8 cellular contexts compared by ENCODE assay signal in genomic region chr20:54103067-54103761, GRCh38. TPM values are rescaled to one million over a fixed set of nuclear protein-coding genes. Genes with fewer than 3 reads are reported as not detected.
A peak's percentile ranks its signal among the peaks of the same experiment; 100 is the strongest.
DNase-seq lines count a peak whose midpoint lies in the region; ATAC-seq and TF ChIP-seq lines count a peak whose summit lies in the region.

No MANE protein-coding gene starts in this region.

- H3K27me3 ChIP-seq in GM06990 (replicated peaks; ENCODE audit: control insufficient read depth, insufficient read depth, low read length) = no peaks in the 10 kb centered on the region

- peaks cover 36% of the 10 kb centered on the region for H3K27me3 Mint-ChIP-seq in T-helper 17 cell

- peaks cover 2% of the 10 kb centered on the region for H3K4me1 Mint-ChIP-seq in T-helper 17 cell

- ATAC-seq in GM21576 (IDR thresholded peaks at IDR 0.05; ENCODE audit: unreplicated experiment) (peak; percentile 88), T-helper 17 cell (peak; percentile 82), HG02763 (IDR thresholded peaks at IDR 0.05; ENCODE audit: unreplicated experiment) (no peak)

- DNase-seq in GM06990 (ENCODE audit: extremely low read depth, insufficient read length) = no peak
- peak; percentile 70 for DNase-seq in KBM-7
- DNase-seq in T-helper 17 cell = peak; percentile 34 to 71 (median 52)
- peak; percentile 72 for DNase-seq in astrocyte of the hippocampus (ENCODE audit: low read depth, low spot score)
- peak; percentile 78 for DNase-seq in iPS-NIHi7 (ENCODE audit: extremely low spot score)
- DNase-seq in stimulated activated CD4-positive, alpha-beta T cell treated with anti-CD3 and anti-CD28 coated beads, Interleukin-1b, Interleukin-23, amount 100 ng/mL, for 24 hours (ENCODE audit: low read depth in 4 of 4, low spot score in 1 of 4) = peak; percentile 60 to 75 (median 64)

- no peak overlapping the region for H3K4me3 ChIP-seq in GM06990 (replicated peaks; ENCODE audit: low read depth, low read length)

- H3K36me3 Mint-ChIP-seq in T-helper 17 cell (ENCODE audit: low read depth) = peaks cover 2% of the 10 kb centered on the region

- in situ Hi-C loops in KBM-7 (cut with MboI; ENCODE audit: low pct_unique_long_range_greater_than_20kb, low sequenced_read_pairs) = loop anchor here (10.0 to 25.0 kb wide), 2 partner anchors 102 to 534 kb away; partner anchors contain the start of gene PFDN4

- no peaks in the 10 kb centered on the region for H3K36me3 ChIP-seq in GM06990 (ENCODE audit: control insufficient read depth, insufficient read depth, low read length)

- no peaks in the 10 kb centered on the region for H3K9me3 ChIP-seq in T-helper 17 cell (ENCODE audit: control insufficient read depth, low read length, poor library complexity, severe bottlenecking)

- H3K27ac Mint-ChIP-seq in T-helper 17 cell = no peak overlapping the region

- peak; percentile 95 for TF ChIP-seq CTCF in GM06990 (IDR thresholded peaks at IDR 0.05; ENCODE audit: insufficient read depth, low read length, poor library complexity, severe bottlenecking)

- H3K4me3 Mint-ChIP-seq in T-helper 17 cell = no peak overlapping the region

RNA-seq across cellular contexts. Expression of gene BCAS1, which starts 32.8 kb away (rescaled TPM):
- under 1 TPM in 1 of 2 donors, not detected in 1; 0.27 TPM for total RNA-seq in T-helper 17 cell
